12 cellular contexts compared by ENCODE assay signal in the genomic region with DNA sequence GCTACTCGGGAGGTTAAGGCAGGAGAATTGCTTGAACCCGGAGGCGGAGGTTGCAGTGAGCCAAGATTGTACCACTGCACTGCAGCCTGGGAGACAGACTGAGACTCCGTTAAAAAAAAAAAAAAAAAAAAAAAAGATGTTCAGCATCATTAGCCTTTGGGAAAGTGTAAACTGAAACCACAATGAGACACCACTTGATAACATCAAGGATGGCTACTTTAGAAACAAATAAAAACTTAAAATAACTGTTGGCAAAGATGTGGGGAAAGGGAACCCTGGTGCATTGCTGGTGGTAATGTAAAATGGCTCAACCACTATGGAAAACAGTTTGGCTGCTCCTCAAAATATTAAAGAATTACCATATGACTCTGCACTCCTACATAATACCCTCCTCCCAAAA. TPM values are rescaled to one million over a fixed set of nuclear protein-coding genes. Genes with fewer than 3 reads are reported as not detected.
DNase-seq lines count a peak whose midpoint lies in the region; ATAC-seq, FAIRE-seq and TF ChIP-seq lines count a peak whose summit lies in the region.
"Had no signal": no experiment of that assay in that cellular context is flagged by ENCODE, and none has a peak within 500 bp of the region (broad histone marks: within the 10 kb centered on the region; RNA-seq: fewer than 3 reads in every experiment).

No MANE protein-coding gene starts in this region.

- intact Hi-C loops in natural killer cell (cut with micrococcal nuclease) (loop anchor here (5.0 kb wide), 1 partner anchor 232 kb away; a partner anchor contains a TSS), K562 (cut with micrococcal nuclease) (no loop called here), sigmoid colon (cut with DNase I) (loop anchor here (2.0 to 5.0 kb wide), 2 partner anchors 109 to 173 kb away; no protein-coding TSS in a partner anchor)

- H3K36me3 ChIP-seq in K562 (ENCODE audit: control insufficient read depth, insufficient read depth, low read length) (peaks cover 16% of the 10 kb centered on the region; the same call in 2 of the 3 replicates), sigmoid colon (peaks cover 0 to 9% (median 0%) of the 10 kb centered on the region in 4 donors)

- H3K4me1 ChIP-seq in K562 (replicated peaks in 1 of 2; ENCODE audit: control insufficient read depth in 2 of 2, insufficient read depth in 2 of 2, low read length in 2 of 2) = peaks cover 3 to 17% of the 10 kb centered on the region in 2 experiments; a peak in 4 of 5 replicates
- peaks cover 0 to 18% (median 11%) of the 10 kb centered on the region in 4 donors for H3K4me1 ChIP-seq in sigmoid colon

- DNase-seq in natural killer cell treated with Interleukin-12 subunit alpha and Interleukin-12 subunit beta and Interleukin-15 and Interleukin-18, amount 100 ng/mL, for 72 hours (ENCODE audit: low spot score) = no peak
- DNase-seq in natural killer cell (no peak), NCI-H2171 treated with DMSO at 0.1 percent for 48 hours (lab: John Stamatoyannopoulos, UW) (peak; percentile 58), K562 (ENCODE audit: extremely low read depth in 1 of 4, low spot score in 3 of 4) (no peak), type B pancreatic cell (ENCODE audit: extremely low spot score, unreplicated experiment) (no peak), NCI-H1092 (lab: John Stamatoyannopoulos, UW) (no peak), SW 1271 (lab: John Stamatoyannopoulos, UW) (no peak), sigmoid colon (no peak)
- DNase-seq: DMS153, left ventricle myocardium inferior, NCI-H524, right cardiac atrium had no signal

- 76% methylated on average over 3 of the region's 4 CpGs for WGBS in K562 (ENCODE audit: insufficient coverage, low coverage, missing lambda C conversion rate)
- WGBS in sigmoid colon, 2 donors = 87 to 94% methylated on average over 4 of the region's 4 CpGs

- peaks cover 59% of the 10 kb centered on the region for H3K79me2 ChIP-seq in K562 (ENCODE audit: control insufficient read depth, insufficient read depth, low read length)

- no peak for FAIRE-seq in K562 (lab: Jason Lieb, UNC)

- peaks cover 26 to 27% of the 10 kb centered on the region in 2 donors for H3K4me1 Mint-ChIP-seq in natural killer cell treated with Interleukin-12 subunit alpha and Interleukin-12 subunit beta and Interleukin-15 and Interleukin-18, amount 100 ng/mL, for 72 hours (ENCODE audit: low read depth in 2 of 2)
- H3K4me1 Mint-ChIP-seq in natural killer cell = peaks cover 35% of the 10 kb centered on the region in 2 donors
- H3K4me1 Mint-ChIP-seq in type B pancreatic cell (ENCODE audit: unreplicated experiment) = peaks cover 15% of the 10 kb centered on the region

- H3K36me3 Mint-ChIP-seq in natural killer cell treated with Interleukin-12 subunit alpha and Interleukin-12 subunit beta and Interleukin-15 and Interleukin-18, amount 100 ng/mL, for 72 hours = peaks cover 27% of the 10 kb centered on the region
- H3K36me3 Mint-ChIP-seq in natural killer cell (peaks cover 13% of the 10 kb centered on the region), type B pancreatic cell (peaks cover 31% of the 10 kb centered on the region)

- H3K9ac ChIP-seq in K562 (ENCODE audit: insufficient read depth in 1 of 2, low read depth in 2 of 2, low read length in 2 of 2) = 0 out of 4 replicates have a peak overlapping the region, but pooled peaks of 1 of the 2 experiments have one; percentile 86

- peaks cover 7% of the 10 kb centered on the region for H3K9me3 Mint-ChIP-seq in natural killer cell treated with Interleukin-12 subunit alpha and Interleukin-12 subunit beta and Interleukin-15 and Interleukin-18, amount 100 ng/mL, for 72 hours
- H3K9me3 Mint-ChIP-seq in natural killer cell = peaks cover 3 to 8% of the 10 kb centered on the region in 2 donors
- H3K9me3 Mint-ChIP-seq in type B pancreatic cell = peaks cover 4% of the 10 kb centered on the region

- no peaks in the 10 kb centered on the region for H3K9me1 ChIP-seq in K562 (ENCODE audit: control insufficient read depth, insufficient read depth, low read length)

- TF ChIP-seq POLR2A in K562 (conservative IDR thresholded peaks at IDR 0.05) (no peak), sigmoid colon (IDR thresholded peaks at IDR 0.05) (no peak)

- no peak for ATAC-seq in natural killer cell treated with Interleukin-12 subunit alpha and Interleukin-12 subunit beta and Interleukin-15 and Interleukin-18, amount 100 ng/mL, for 72 hours
- ATAC-seq in natural killer cell = no peak
- ATAC-seq in K562 = no peak
- ATAC-seq: right cardiac atrium had no signal

- TF ChIP-seq CTCF in natural killer cell (IDR thresholded peaks at IDR 0.05) (no peak), K562 (IDR thresholded peaks at IDR 0.05 in 2 of 3, conservative IDR thresholded peaks at IDR 0.05 in 1 of 3; ENCODE audit: insufficient read depth in 2 of 3, low read depth in 1 of 3, low read length in 3 of 3) (no peak), type B pancreatic cell (conservative IDR thresholded peaks at IDR 0.05) (no peak), sigmoid colon (IDR thresholded peaks at IDR 0.05) (no peak)

- H3K4me3 ChIP-seq in K562 = peak overlapping the region; percentile 77
- H3K4me3 ChIP-seq in sigmoid colon = no peak overlapping the region
- H3K4me3 ChIP-seq: left ventricle myocardium inferior had no signal

- H3K4me3 Mint-ChIP-seq in natural killer cell treated with Interleukin-12 subunit alpha and Interleukin-12 subunit beta and Interleukin-15 and Interleukin-18, amount 100 ng/mL, for 72 hours = peak overlapping the region; percentile 97
- H3K4me3 Mint-ChIP-seq in natural killer cell (no peak overlapping the region), type B pancreatic cell (peak overlapping the region; percentile 97)

- POLR2A ChIA-PET in K562 (lab: Yijun Ruan, JAX) = interaction anchor here (0.6 to 3.8 kb wide), 3 partner anchors 12 to 654 kb away, joined by 3 to 32 read pairs (median 3); no protein-coding TSS in a partner anchor

- H3K9me3 ChIP-seq in K562 (replicated peaks; ENCODE audit: control insufficient read depth, insufficient read depth, low read depth, low read length) (no peaks in the 10 kb centered on the region), sigmoid colon (peaks cover 0 to 9% (median 3%) of the 10 kb centered on the region in 4 donors)

- peak overlapping the region; percentile 97 for H3K4me2 ChIP-seq in K562 (ENCODE audit: insufficient read depth, low read length)

- no peak for TF ChIP-seq RAD21 in K562 (CRISPR knock-in tag; conservative IDR thresholded peaks at IDR 0.05 in 1 of 2, IDR thresholded peaks at IDR 0.05 in 1 of 2)

- H3K27ac ChIP-seq in K562 (ENCODE audit: extremely low read depth, low read depth, low read length) = no peak overlapping the region
- no peak overlapping the region for H3K27ac ChIP-seq in sigmoid colon
- H3K27ac ChIP-seq: left ventricle myocardium inferior had no signal

- no peaks in the 10 kb centered on the region for H4K20me1 ChIP-seq in K562 (replicated peaks; ENCODE audit: control insufficient read depth, insufficient read depth, low read length)

- no TSS peak for BruUV-seq in K562 (replicated peaks; lab: Mats Ljungman, UMichigan)

- no peaks in the 10 kb centered on the region for H3K27me3 Mint-ChIP-seq in natural killer cell treated with Interleukin-12 subunit alpha and Interleukin-12 subunit beta and Interleukin-15 and Interleukin-18, amount 100 ng/mL, for 72 hours
- H3K27me3 Mint-ChIP-seq in natural killer cell (ENCODE audit: low read depth in 2 of 2) (no peaks in the 10 kb centered on the region), type B pancreatic cell (peaks cover 4% of the 10 kb centered on the region)

- H3K27me3 ChIP-seq in K562 (ENCODE audit: control insufficient read depth in 2 of 2, insufficient read depth in 2 of 2, low read length in 2 of 2) = no peaks in the 10 kb centered on the region
- H3K27me3 ChIP-seq in sigmoid colon = no peaks in the 10 kb centered on the region

- no peak overlapping the region for H2AFZ ChIP-seq in K562 (ENCODE audit: low read depth, low read length)

- CTCF ChIA-PET in K562 (lab: Yijun Ruan, JAX; ENCODE audit: low intra/inter-chr PET ratio) = no interaction called here

- TF ChIP-seq EP300 in K562 (IDR thresholded peaks at IDR 0.05; ENCODE audit: low read length) (no peak), sigmoid colon (IDR thresholded peaks at IDR 0.05) (no peak)

- no peak overlapping the region for H3K27ac Mint-ChIP-seq in natural killer cell treated with Interleukin-12 subunit alpha and Interleukin-12 subunit beta and Interleukin-15 and Interleukin-18, amount 100 ng/mL, for 72 hours
- H3K27ac Mint-ChIP-seq in natural killer cell = no peak overlapping the region
- peak overlapping the region; percentile 99 for H3K27ac Mint-ChIP-seq in type B pancreatic cell

- in situ Hi-C loops in K562 (cut with MboI) = no loop called here

RNA-seq across cellular contexts. Expression of a gene that starts 1.9 kb away (rescaled TPM):
- 10 to 100 TPM; 29.6 to 31.6 TPM for total RNA-seq in natural killer cell treated with Interleukin-12 subunit alpha and Interleukin-12 subunit beta and Interleukin-15 and Interleukin-18, amount 100 ng/mL, for 72 hours
- 10 to 100 TPM; 13.2 to 19.5 (median 16.0) TPM for total RNA-seq in natural killer cell
- 11.5 and 34.7 TPM in 2 replicates for total RNA-seq in K562 (2011; cell fraction: chromatin; rRNA removed; ENCODE audit: low replicate concordance)
- total RNA-seq in K562 (2011; cell fraction: nucleolus; rRNA removed) = 7.7 and 8.7 TPM in 2 replicates
- total RNA-seq in K562 (2011; cell fraction: nucleoplasm; rRNA removed) = 18.7 and 25.7 TPM in 2 replicates
- 33.4 and 37.9 TPM in 2 replicates for total RNA-seq in K562 (2014; rRNA removed)
- 40.9 and 44.1 TPM in 2 replicates for total RNA-seq in K562 (2014; rRNA removed; fragmentation: Illumina TruSeq; extraction: Trizol)
- total RNA-seq in K562 (2015; rRNA removed; fragmentation: Illumina TruSeq; extraction: Trizol) = 42.5 and 44.0 TPM in 2 replicates
- total RNA-seq in K562 (2021) = 19.2 and 19.6 TPM in 2 replicates
- 6.1 and 8.4 TPM in 2 replicates for polyA plus RNA-seq in K562 (2011; rRNA removed)
- 0.76 and 2.3 TPM in 2 replicates for polyA plus RNA-seq in K562 (2011; cell fraction: cytosol; rRNA removed)
- 2.4 and 3.5 TPM in 2 replicates for polyA plus RNA-seq in K562 (2011; cell fraction: nucleus; rRNA removed)
- 15.7 and 29.5 TPM in 2 replicates for polyA plus RNA-seq in K562 (2012)
- 37.8 and 48.3 TPM in 2 replicates for polyA plus RNA-seq in K562 (2014; fragmentation: Illumina TruSeq; extraction: Trizol)
- 10 to 100 TPM; 26.0 to 38.7 TPM for polyA plus RNA-seq in K562 (2014; fragmentation: Nextera tagmentation; extraction: Ambion mirVana)
- polyA plus RNA-seq in K562 (2014; rRNA removed) = 28.8 and 37.2 TPM in 2 replicates
- 20.8 and 22.3 TPM in 2 replicates for polyA minus RNA-seq in K562 (2011; rRNA and poly(A)+ RNA removed)
- 4.6 and 5.0 TPM in 2 replicates for polyA minus RNA-seq in K562 (2011; cell fraction: cytosol; rRNA and poly(A)+ RNA removed)
- 3.5 and 7.9 TPM in 2 replicates for polyA minus RNA-seq in K562 (2011; cell fraction: nucleus; rRNA and poly(A)+ RNA removed)
- 25.8 and 30.0 TPM in 2 replicates for total RNA-seq in type B pancreatic cell (ENCODE audit: low replicate concordance)
- total RNA-seq in sigmoid colon = 10 to 100 TPM in 3 of 4 donors, 1 to 10 TPM in 1; 7.4 to 15.3 (median 13.0) TPM
- 10 to 100 TPM; 17.4 to 40.0 (median 25.5) TPM for polyA plus RNA-seq in sigmoid colon

RNA-seq across cellular contexts. Expression of a gene that starts 49.3 kb away (rescaled TPM):
- 10 to 100 TPM; 65.8 to 89.1 TPM for total RNA-seq in natural killer cell treated with Interleukin-12 subunit alpha and Interleukin-12 subunit beta and Interleukin-15 and Interleukin-18, amount 100 ng/mL, for 72 hours
- 10 to 100 TPM; 33.0 to 36.2 (median 33.1) TPM for total RNA-seq in natural killer cell
- total RNA-seq in K562 (2011; cell fraction: chromatin; rRNA removed; ENCODE audit: low replicate concordance) = 37.7 and 101 TPM in 2 replicates
- total RNA-seq in K562 (2011; cell fraction: nucleolus; rRNA removed) = 11.5 and 15.7 TPM in 2 replicates
- total RNA-seq in K562 (2011; cell fraction: nucleoplasm; rRNA removed) = 27.8 and 41.8 TPM in 2 replicates
- 49.9 and 51.2 TPM in 2 replicates for total RNA-seq in K562 (2014; rRNA removed)
- total RNA-seq in K562 (2014; rRNA removed; fragmentation: Illumina TruSeq; extraction: Trizol) = 97.1 and 110 TPM in 2 replicates
- total RNA-seq in K562 (2015; rRNA removed; fragmentation: Illumina TruSeq; extraction: Trizol) = 76.3 and 81.5 TPM in 2 replicates
- total RNA-seq in K562 (2021) = 92.0 and 94.4 TPM in 2 replicates
- 71.5 and 84.7 TPM in 2 replicates for polyA plus RNA-seq in K562 (2011; rRNA removed)
- 14.9 and 33.5 TPM in 2 replicates for polyA plus RNA-seq in K562 (2011; cell fraction: cytosol; rRNA removed)
- polyA plus RNA-seq in K562 (2011; cell fraction: nucleus; rRNA removed) = 13.7 and 24.3 TPM in 2 replicates
- 46.7 and 46.9 TPM in 2 replicates for polyA plus RNA-seq in K562 (2012)
- 70.4 and 74.0 TPM in 2 replicates for polyA plus RNA-seq in K562 (2014; fragmentation: Illumina TruSeq; extraction: Trizol)
- polyA plus RNA-seq in K562 (2014; fragmentation: Nextera tagmentation; extraction: Ambion mirVana) = 10 to 100 TPM; 28.5 to 30.8 TPM
- 36.2 and 39.4 TPM in 2 replicates for polyA plus RNA-seq in K562 (2014; rRNA removed)
- 154 and 186 TPM in 2 replicates for polyA minus RNA-seq in K562 (2011; rRNA and poly(A)+ RNA removed)
- polyA minus RNA-seq in K562 (2011; cell fraction: cytosol; rRNA and poly(A)+ RNA removed) = 51.0 and 52.9 TPM in 2 replicates
- 12.5 and 25.4 TPM in 2 replicates for polyA minus RNA-seq in K562 (2011; cell fraction: nucleus; rRNA and poly(A)+ RNA removed)
- total RNA-seq in type B pancreatic cell (ENCODE audit: low replicate concordance) = 56.6 and 57.9 TPM in 2 replicates
- total RNA-seq in sigmoid colon = 10 to 100 TPM; 17.3 to 24.1 (median 20.1) TPM
- polyA plus RNA-seq in sigmoid colon = 10 to 100 TPM; 25.8 to 82.1 (median 35.4) TPM
